In the genomic region with DNA sequence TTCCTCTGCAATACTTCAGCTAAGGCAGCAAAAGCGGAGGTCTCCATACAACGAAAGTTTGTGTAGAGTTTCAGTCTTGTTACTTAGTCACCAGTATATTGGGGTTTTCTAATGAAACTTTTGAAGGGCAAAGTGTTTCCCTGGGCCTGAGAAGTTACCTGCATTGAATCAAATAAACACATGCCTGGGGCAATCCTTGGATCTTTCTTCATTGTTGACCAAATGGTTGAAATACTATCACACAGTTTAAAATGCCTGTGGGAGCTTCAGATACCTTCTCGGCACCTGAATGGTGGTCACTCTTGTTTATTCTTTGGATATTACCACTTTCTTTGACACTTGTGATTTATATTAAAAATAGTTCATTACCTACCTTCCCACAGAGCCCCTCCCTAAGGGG, we compare ENCODE assay signal across 9 cellular contexts. TPM values are rescaled to one million over a fixed set of nuclear protein-coding genes. Genes with fewer than 3 reads are reported as not detected.
DNase-seq lines count a peak whose midpoint lies in the region; ATAC-seq and TF ChIP-seq lines count a peak whose summit lies in the region.
"Had no signal": no experiment of that assay in that cellular context is flagged by ENCODE, and none has a peak within 500 bp of the region (broad histone marks: within the 10 kb centered on the region; RNA-seq: fewer than 3 reads in every experiment).

No MANE protein-coding gene starts in this region.

- H3K36me3 ChIP-seq in right atrium auricular region = no peaks in the 10 kb centered on the region
- peaks cover 3% of the 10 kb centered on the region for H3K36me3 ChIP-seq in lower lobe of right lung
- no peaks in the 10 kb centered on the region for H3K36me3 ChIP-seq in vagina

- TF ChIP-seq POLR2A in vagina (IDR thresholded peaks at IDR 0.05) = no peak

- H3K27me3 Mint-ChIP-seq in activated naive CD8-positive, alpha-beta T cell treated with anti-CD3 and anti-CD28 coated beads, Interleukin-2, amount 10 ng/mL, durations not matched to agents 7 days and 5 days = no peaks in the 10 kb centered on the region

- ATAC-seq in activated naive CD8-positive, alpha-beta T cell treated with anti-CD3 and anti-CD28 coated beads, Interleukin-2, amount 10 ng/mL, durations not matched to agents 7 days and 5 days (ENCODE audit: low read depth) = no peak
- ATAC-seq in lower lobe of right lung (no peak), HG02610 (IDR thresholded peaks at IDR 0.05; ENCODE audit: unreplicated experiment) (no peak)

- DNase-seq in right atrium auricular region (ENCODE audit: low spot score) (no peak), cardiac septum (ENCODE audit: low spot score) (no peak), lower lobe of right lung (no peak), vagina (ENCODE audit: extremely low spot score in 2 of 2) (no peak), GM10266 (ENCODE audit: extremely low spot score) (no peak), SHP77 treated with DMSO at 0.1 percent for 48 hours (lab: John Stamatoyannopoulos, UW) (no peak)
- no peak for DNase-seq in activated naive CD8-positive, alpha-beta T cell treated with anti-CD3 and anti-CD28 coated beads, Interleukin-2, amount 10 ng/mL, durations not matched to agents 7 days and 5 days
- DNase-seq: SIG-M5 had no signal

- intact Hi-C loops in cardiac septum (cut with DNase I) (loop anchor here (5.0 to 10.0 kb wide), 2 partner anchors 51 to 338 kb away; a partner anchor contains a TSS), lower lobe of right lung (cut with DNase I) (loop anchor here (10.0 kb wide), 1 partner anchor 168 kb away; no protein-coding TSS in a partner anchor), vagina (cut with DNase I) (loop anchor here (10.0 kb wide), 1 partner anchor 338 kb away; a partner anchor contains a TSS)

- peaks cover 47% of the 10 kb centered on the region for H3K4me1 Mint-ChIP-seq in activated naive CD8-positive, alpha-beta T cell treated with anti-CD3 and anti-CD28 coated beads, Interleukin-2, amount 10 ng/mL, durations not matched to agents 7 days and 5 days

- no peaks in the 10 kb centered on the region for H3K9me3 ChIP-seq in right atrium auricular region
- no peaks in the 10 kb centered on the region for H3K9me3 ChIP-seq in lower lobe of right lung
- no peaks in the 10 kb centered on the region for H3K9me3 ChIP-seq in vagina

- H3K9me3 Mint-ChIP-seq in activated naive CD8-positive, alpha-beta T cell treated with anti-CD3 and anti-CD28 coated beads, Interleukin-2, amount 10 ng/mL, durations not matched to agents 7 days and 5 days = no peaks in the 10 kb centered on the region

- H3K4me3 ChIP-seq in right atrium auricular region (peak overlapping the region; percentile 57 to 70), lower lobe of right lung (peak overlapping the region; percentile 70), vagina (peak overlapping the region; percentile 73 to 88)

- H3K36me3 Mint-ChIP-seq in activated naive CD8-positive, alpha-beta T cell treated with anti-CD3 and anti-CD28 coated beads, Interleukin-2, amount 10 ng/mL, durations not matched to agents 7 days and 5 days = peaks cover 18% of the 10 kb centered on the region

- H3K27ac ChIP-seq in right atrium auricular region = peak overlapping the region; percentile 84 to 89
- H3K27ac ChIP-seq in lower lobe of right lung = peak overlapping the region; percentile 86
- peak overlapping the region; percentile 92 for H3K27ac ChIP-seq in vagina

- H3K4me3 Mint-ChIP-seq in activated naive CD8-positive, alpha-beta T cell treated with anti-CD3 and anti-CD28 coated beads, Interleukin-2, amount 10 ng/mL, durations not matched to agents 7 days and 5 days = peak overlapping the region; percentile 98

- POLR2A ChIA-PET in activated naive CD8-positive, alpha-beta T cell treated with anti-CD3 and anti-CD28 coated beads, Interleukin-2, amount 10 ng/mL, durations not matched to agents 7 days and 5 days (lab: Charles Lee) = interaction anchor here (1.5 to 1.9 kb wide), 3 partner anchors 10 to 129 kb away, joined by 3 to 22 read pairs (median 7); no protein-coding TSS in a partner anchor

- TF ChIP-seq CTCF in right atrium auricular region (IDR thresholded peaks at IDR 0.05) (no peak), lower lobe of right lung (IDR thresholded peaks at IDR 0.05) (no peak), vagina (IDR thresholded peaks at IDR 0.05) (no peak), GM10266 (IDR thresholded peaks at IDR 0.05; ENCODE audit: control insufficient read depth, insufficient read depth, low read depth, missing control alignments) (no peak)

- H3K4me1 ChIP-seq in right atrium auricular region (peaks cover 0 to 53% of the 10 kb centered on the region in 2 donors), lower lobe of right lung (peaks cover 39% of the 10 kb centered on the region), vagina (peaks cover 40% of the 10 kb centered on the region)

- H3K27me3 ChIP-seq in right atrium auricular region (no peaks in the 10 kb centered on the region), lower lobe of right lung (ENCODE audit: low read depth) (no peaks in the 10 kb centered on the region), vagina (no peaks in the 10 kb centered on the region)

- H3K27ac Mint-ChIP-seq in activated naive CD8-positive, alpha-beta T cell treated with anti-CD3 and anti-CD28 coated beads, Interleukin-2, amount 10 ng/mL, durations not matched to agents 7 days and 5 days = peak overlapping the region; percentile 96

RNA-seq across cellular contexts. Expression of a gene that starts 1.0 kb away (rescaled TPM):
- total RNA-seq in right atrium auricular region (10 to 100 TPM; 23.1 to 26.1 TPM), cardiac septum (17.5 TPM), lower lobe of right lung (25.6 TPM), vagina (28.0 TPM)
- 10 to 100 TPM; 37.0 to 37.8 TPM for total RNA-seq in activated naive CD8-positive, alpha-beta T cell treated with anti-CD3 and anti-CD28 coated beads, Interleukin-2, amount 10 ng/mL, durations not matched to agents 7 days and 5 days

RNA-seq across cellular contexts. Expression of a gene that starts 24.4 kb away (rescaled TPM):
- 10 to 100 TPM; 52.4 to 60.6 TPM for total RNA-seq in right atrium auricular region
- total RNA-seq in cardiac septum = 51.6 TPM
- 10 to 100 TPM; 27.2 to 28.2 TPM for total RNA-seq in activated naive CD8-positive, alpha-beta T cell treated with anti-CD3 and anti-CD28 coated beads, Interleukin-2, amount 10 ng/mL, durations not matched to agents 7 days and 5 days
- total RNA-seq in lower lobe of right lung = 64.5 TPM
- total RNA-seq in vagina = 47.6 TPM

RNA-seq across cellular contexts. Expression of a gene that starts 42.2 kb away (rescaled TPM):
- total RNA-seq in right atrium auricular region (10 to 100 TPM; 21.4 to 24.9 TPM), cardiac septum (26.0 TPM), lower lobe of right lung (35.4 TPM), vagina (30.7 TPM)
- 100 to 1,000 TPM; 121 TPM for total RNA-seq in activated naive CD8-positive, alpha-beta T cell treated with anti-CD3 and anti-CD28 coated beads, Interleukin-2, amount 10 ng/mL, durations not matched to agents 7 days and 5 days
